1 cellular context compared by ENCODE assay signal in the genomic region with DNA sequence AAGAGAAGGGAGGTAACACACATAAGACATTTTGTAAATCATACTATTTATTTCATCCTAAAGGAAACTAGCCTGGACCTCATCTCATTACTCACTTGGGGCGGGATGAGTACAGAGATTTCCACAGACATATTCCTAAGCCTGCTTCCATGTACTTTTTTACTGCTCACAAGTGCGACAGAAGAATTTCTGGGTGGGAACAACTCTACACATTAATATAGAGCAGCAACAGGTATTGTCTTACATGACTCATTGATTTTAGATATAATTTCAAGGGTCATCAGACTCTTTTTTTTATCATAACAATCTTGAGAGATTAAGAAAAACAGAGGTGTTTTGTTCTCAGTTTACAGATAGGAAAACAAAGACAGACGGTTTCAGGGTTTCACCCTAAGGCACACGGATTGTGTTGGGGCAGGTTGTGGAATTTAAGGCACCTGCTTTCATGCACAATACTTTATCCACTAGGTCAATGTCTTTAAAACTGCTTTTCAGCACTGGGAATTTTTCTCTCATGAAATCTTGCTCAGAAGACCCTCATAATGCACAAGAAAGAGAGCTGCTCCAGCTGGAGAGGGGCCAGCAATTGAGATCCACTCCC.
TF ChIP-seq lines count a peak whose summit lies in the region.

No MANE protein-coding gene starts in this region.

TF ChIP-seq in K562, 482 proteins besides CTCF, POLR2A, EP300 and RAD21:
- no peak for TF ChIP-seq ARID3A (IDR thresholded peaks at IDR 0.05; ENCODE audit: borderline replicate concordance, low read depth, low read length)
- no peak for TF ChIP-seq ZNF316 (IDR thresholded peaks at IDR 0.05)
- TF ChIP-seq ZNF707 (CRISPR knock-in tag; conservative IDR thresholded peaks at IDR 0.05) = no peak
- TF ChIP-seq, protein P1, sequence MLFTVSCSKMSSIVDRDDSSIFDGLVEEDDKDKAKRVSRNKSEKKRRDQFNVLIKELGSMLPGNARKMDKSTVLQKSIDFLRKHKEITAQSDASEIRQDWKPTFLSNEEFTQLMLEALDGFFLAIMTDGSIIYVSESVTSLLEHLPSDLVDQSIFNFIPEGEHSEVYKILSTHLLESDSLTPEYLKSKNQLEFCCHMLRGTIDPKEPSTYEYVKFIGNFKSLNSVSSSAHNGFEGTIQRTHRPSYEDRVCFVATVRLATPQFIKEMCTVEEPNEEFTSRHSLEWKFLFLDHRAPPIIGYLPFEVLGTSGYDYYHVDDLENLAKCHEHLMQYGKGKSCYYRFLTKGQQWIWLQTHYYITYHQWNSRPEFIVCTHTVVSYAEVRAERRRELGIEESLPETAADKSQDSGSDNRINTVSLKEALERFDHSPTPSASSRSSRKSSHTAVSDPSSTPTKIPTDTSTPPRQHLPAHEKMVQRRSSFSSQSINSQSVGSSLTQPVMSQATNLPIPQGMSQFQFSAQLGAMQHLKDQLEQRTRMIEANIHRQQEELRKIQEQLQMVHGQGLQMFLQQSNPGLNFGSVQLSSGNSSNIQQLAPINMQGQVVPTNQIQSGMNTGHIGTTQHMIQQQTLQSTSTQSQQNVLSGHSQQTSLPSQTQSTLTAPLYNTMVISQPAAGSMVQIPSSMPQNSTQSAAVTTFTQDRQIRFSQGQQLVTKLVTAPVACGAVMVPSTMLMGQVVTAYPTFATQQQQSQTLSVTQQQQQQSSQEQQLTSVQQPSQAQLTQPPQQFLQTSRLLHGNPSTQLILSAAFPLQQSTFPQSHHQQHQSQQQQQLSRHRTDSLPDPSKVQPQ (CRISPR knock-in tag; IDR thresholded peaks at IDR 0.05; ENCODE audit: borderline replicate concordance) = no peak
- TF ChIP-seq ATF1 (CRISPR knock-in tag; IDR thresholded peaks at IDR 0.05) = no peak
- TF ChIP-seq ATF1 (tag; IDR thresholded peaks at IDR 0.05) = no peak
